ENCODE assay signal across 8 cellular contexts in the genomic region with DNA sequence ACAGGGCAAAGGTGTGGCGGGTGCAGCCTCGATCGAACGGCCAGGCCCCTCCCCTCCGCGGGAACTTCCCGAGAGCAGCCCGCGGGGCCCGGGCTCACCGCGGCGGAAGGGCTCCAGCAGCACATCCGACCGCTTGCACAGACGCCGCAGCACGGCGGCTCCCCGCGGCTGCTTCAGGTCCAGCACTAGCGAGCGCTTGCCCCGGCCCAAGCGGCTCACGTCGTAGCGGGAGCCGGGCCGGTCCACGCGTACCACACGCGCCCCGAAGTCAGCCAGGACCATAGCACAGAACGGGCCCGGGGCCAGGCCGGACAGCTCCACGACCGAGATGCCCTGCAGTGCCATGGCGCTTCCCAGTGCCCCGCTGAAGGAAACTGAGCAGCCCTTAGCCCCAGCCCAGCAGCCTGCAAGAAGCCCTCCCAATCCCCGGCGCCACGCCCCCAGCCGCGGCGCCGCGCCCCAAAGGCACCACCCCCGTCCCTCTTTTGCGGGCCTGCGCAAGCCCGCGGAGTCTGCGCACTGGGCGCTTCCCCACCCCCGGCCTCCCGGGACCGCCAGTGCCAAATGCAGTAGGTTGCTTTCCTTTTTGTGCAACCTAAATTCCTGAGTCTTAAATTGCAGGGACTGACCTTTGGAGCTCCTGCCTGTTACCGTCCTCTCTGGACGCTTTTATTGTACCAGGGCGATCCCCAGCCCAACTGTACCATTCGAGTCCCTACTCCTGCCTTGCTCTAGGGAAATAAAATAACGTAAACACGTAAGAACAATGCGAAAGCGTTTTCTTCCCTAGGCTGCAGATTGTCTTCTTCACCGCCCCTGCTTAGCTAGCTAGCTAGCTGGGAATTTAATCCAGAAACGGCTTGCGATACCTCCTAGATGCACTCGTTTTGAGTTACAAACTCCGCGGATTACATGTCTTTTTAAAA. TPM values are rescaled to one million over a fixed set of nuclear protein-coding genes. Genes with fewer than 3 reads are reported as not detected.
DNase-seq lines count a peak whose midpoint lies in the region; ATAC-seq and TF ChIP-seq lines count a peak whose summit lies in the region.

A gene (minus strand): TSS at position 376 of the 926 bp plus-strand sequence. CDS start 31 bp downstream, at position 345.

- peak; percentile 96 for DNase-seq in Ammon's horn (ENCODE audit: low spot score)
- DNase-seq in NCI-H446 treated with DMSO at 0.1 percent for 48 hours (lab: John Stamatoyannopoulos, UW) = peak; percentile 88
- peak; percentile 83 for DNase-seq in activated CD4-positive, alpha-beta T cell treated with anti-CD3 and anti-CD28 coated beads for 1 hour
- DNase-seq in cerebellum (ENCODE audit: low spot score) = peak; percentile 93
- peak; percentile 91 for DNase-seq in kidney glomerular epithelial cell (lab: John Stamatoyannopoulos, UW)
- peak; percentile 73 to 82 for DNase-seq in stimulated activated CD4-positive, alpha-beta T cell treated with anti-CD3 and anti-CD28 coated beads, Interleukin-15, amount 100 ng/mL, for 48 hours (ENCODE audit: low read depth in 2 of 2)

- ATAC-seq in HG03378 (IDR thresholded peaks at IDR 0.05; ENCODE audit: unreplicated experiment) = peak; percentile 84

- peak; percentile 98 for TF ChIP-seq POLR2A in GM19099 (IDR thresholded peaks at IDR 0.05; ENCODE audit: extremely low read depth, insufficient read length, low read depth)

RNA-seq across cellular contexts. Expression of the gene that starts here (rescaled TPM):
- 8.6 TPM for total RNA-seq in cerebellum

Comparison
In these comparisons a context has a peak if more than half of its experiments do, and no peak if none do; other contexts are left out.
1. Peak in every context shown above with its lines: DNase-seq and ATAC-seq.